In the genomic region with DNA sequence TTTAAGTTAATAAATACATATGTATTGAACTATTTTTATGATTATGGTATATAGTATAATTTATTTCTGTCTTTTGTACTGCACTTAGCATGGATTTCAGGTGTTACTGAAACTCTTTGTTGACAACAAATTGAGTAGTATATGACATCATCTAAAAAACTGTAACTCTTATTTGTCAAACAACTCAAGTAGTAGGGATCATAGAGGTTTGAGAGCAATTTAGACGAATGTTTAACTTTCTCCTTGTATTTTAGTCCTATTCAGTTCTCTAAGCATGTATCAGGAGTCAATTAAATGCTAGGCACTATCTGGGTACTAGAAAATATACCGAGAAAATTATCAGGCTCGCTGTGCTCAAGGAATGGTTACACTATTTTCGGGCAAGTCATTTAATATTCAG, we compare ENCODE assay signal across 1 cellular context.
TF ChIP-seq lines count a peak whose summit lies in the region.

No MANE protein-coding gene starts in this region.

TF ChIP-seq in A549, 52 proteins besides CTCF, POLR2A, EP300 and RAD21 (continued from another document):
- TF ChIP-seq ZSCAN20 (CRISPR knock-in tag; IDR thresholded peaks at IDR 0.05) (no peak), EHF (CRISPR knock-in tag; IDR thresholded peaks at IDR 0.05) (no peak)
